ENCODE assay signal across 24 cellular contexts in genomic region chr14:60622210-60622919, GRCh38. TPM values are rescaled to one million over a fixed set of nuclear protein-coding genes. Genes with fewer than 3 reads are reported as not detected.
A peak's percentile ranks its signal among the peaks of the same experiment; 100 is the strongest.
DNase-seq lines count a peak whose midpoint lies in the region; TF ChIP-seq lines count a peak whose summit lies in the region.
"Had no signal": no experiment of that assay in that cellular context is flagged by ENCODE, and none has a peak within 500 bp of the region (broad histone marks: within the 10 kb centered on the region; RNA-seq: fewer than 3 reads in every experiment).

No MANE protein-coding gene starts in this region.

- H4K20me1 ChIP-seq in MM.1S (ENCODE audit: insufficient read depth, low read length): no peaks in the 10 kb centered on the region
- no peaks in the 10 kb centered on the region for H4K20me1 ChIP-seq in fibroblast of lung (ENCODE audit: control insufficient read depth, extremely low read depth, insufficient read depth, low read length)

- TF ChIP-seq CTCF in MM.1S (IDR thresholded peaks at IDR 0.05; ENCODE audit: low read length) (no peak), fibroblast of lung (conservative IDR thresholded peaks at IDR 0.05 in 1 of 2, IDR thresholded peaks at IDR 0.05 in 1 of 2; ENCODE audit: low read depth in 1 of 2, low read length in 2 of 2) (no peak), prostate gland (IDR thresholded peaks at IDR 0.05) (peak in 1 of 4 experiments; percentile 25), spleen (IDR thresholded peaks at IDR 0.05 in 8 of 11, conservative IDR thresholded peaks at IDR 0.05 in 3 of 11) (no peak), endodermal cell (conservative IDR thresholded peaks at IDR 0.05) (no peak)

- H2AFZ ChIP-seq in ACC112 (ENCODE audit: low read length, unreplicated experiment): no peak overlapping the region
- no peak overlapping the region for H2AFZ ChIP-seq in MM.1S (ENCODE audit: low read length)
- no peak overlapping the region for H2AFZ ChIP-seq in fibroblast of lung (ENCODE audit: low read length)

- peak overlapping the region; percentile 58 for H3K4me3 ChIP-seq in ACC112 (ENCODE audit: low read depth, low read length)
- H3K4me3 ChIP-seq in MM.1S (ENCODE audit: low read length): no peak overlapping the region
- H3K4me3 ChIP-seq in fibroblast of lung (replicated peaks in 1 of 4; ENCODE audit: control extremely low read depth in 1 of 4, insufficient read depth in 1 of 4, low read depth in 3 of 4, low read length in 4 of 4): no peak overlapping the region
- H3K4me3 ChIP-seq in prostate gland: no peak overlapping the region
- H3K4me3 ChIP-seq in spleen: no peak overlapping the region
- no peak overlapping the region for H3K4me3 ChIP-seq in endodermal cell (ENCODE audit: low read length)
- H3K4me3 ChIP-seq: vagina had no signal

- no peak for TF ChIP-seq POLR2A in prostate gland (IDR thresholded peaks at IDR 0.05)
- TF ChIP-seq POLR2A in spleen (IDR thresholded peaks at IDR 0.05): no peak

- no peaks in the 10 kb centered on the region for H3K36me3 Mint-ChIP-seq in activated T-helper 2 cell treated with anti-CD3 and anti-CD28 coated beads, Interferon-gamma antibody, Interleukin-2, Interleukin-4, amounts not matched to agents 10 μg/mL and 5 μg/mL and 100 μg/mL, durations not matched to agents 14 hours and 24 hours and 36 hours (ENCODE audit: low read depth)
- no peaks in the 10 kb centered on the region for H3K36me3 Mint-ChIP-seq in endodermal cell (ENCODE audit: low read depth)
- H3K36me3 Mint-ChIP-seq: activated naive CD4-positive, alpha-beta T cell treated with anti-CD3 and anti-CD28 coated beads, Interleukin-2, amount 50 U/mL, for 72 hours had no signal

- H3K79me2 ChIP-seq in ACC112 (ENCODE audit: control insufficient read depth, insufficient read depth, low read length, unreplicated experiment) (no peaks in the 10 kb centered on the region), MM.1S (ENCODE audit: low read length) (no peaks in the 10 kb centered on the region), fibroblast of lung (ENCODE audit: control insufficient read depth, insufficient read depth, low read length) (no peaks in the 10 kb centered on the region)

- H3K27me3 Mint-ChIP-seq in activated T-helper 2 cell treated with anti-CD3 and anti-CD28 coated beads, Interferon-gamma antibody, Interleukin-2, Interleukin-4, amounts not matched to agents 10 μg/mL and 5 μg/mL and 100 μg/mL, durations not matched to agents 14 hours and 24 hours and 36 hours (ENCODE audit: low read depth): peaks cover 36% of the 10 kb centered on the region
- peaks cover 52% of the 10 kb centered on the region for H3K27me3 Mint-ChIP-seq in endodermal cell (ENCODE audit: insufficient read depth)

- 25% methylated on average over 5 of the region's 5 CpGs for WGBS in prostate gland
- WGBS in spleen, 5 donors: 67 to 83% (median 68%) methylated on average over 5 of the region's 5 CpGs
- WGBS in endodermal cell (ENCODE audit: insufficient coverage in 1 of 2, insufficient read length in 1 of 2), 2 experiments: 87 to 88% methylated on average over 4 to 5 of the region's 5 CpGs

- no peak overlapping the region for H3K4me3 Mint-ChIP-seq in activated T-helper 2 cell treated with anti-CD3 and anti-CD28 coated beads, Interferon-gamma antibody, Interleukin-2, Interleukin-4, amounts not matched to agents 10 μg/mL and 5 μg/mL and 100 μg/mL, durations not matched to agents 14 hours and 24 hours and 36 hours (ENCODE audit: low read depth)
- no peak overlapping the region for H3K4me3 Mint-ChIP-seq in endodermal cell
- H3K4me3 Mint-ChIP-seq: activated T-cell treated with anti-CD3 and anti-CD28 coated beads, Interleukin-2, amount 50 U/mL, for 72 hours had no signal

- H3K4me1 ChIP-seq in ACC112 (ENCODE audit: control insufficient read depth, insufficient read depth, low read length, unreplicated experiment) (peaks cover 36% of the 10 kb centered on the region), MM.1S (ENCODE audit: low read length) (peaks cover 18% of the 10 kb centered on the region), fibroblast of lung (ENCODE audit: control insufficient read depth, extremely low read depth, insufficient read depth, low read length) (peaks cover 4% of the 10 kb centered on the region), prostate gland (replicated peaks) (peaks cover 8% of the 10 kb centered on the region), spleen (no peaks in the 10 kb centered on the region), endodermal cell (ENCODE audit: control insufficient read depth, insufficient read depth, low read length) (no peaks in the 10 kb centered on the region)
- H3K4me1 ChIP-seq: BE2C had no signal

- H3K27me3 ChIP-seq in ACC112 (ENCODE audit: insufficient read depth, low read length) (no peaks in the 10 kb centered on the region), MM.1S (replicated peaks; ENCODE audit: insufficient read depth, low read length) (no peaks in the 10 kb centered on the region), fibroblast of lung (ENCODE audit: control insufficient read depth, insufficient read depth, low read length) (no peaks in the 10 kb centered on the region), prostate gland (replicated peaks; ENCODE audit: insufficient read depth) (no peaks in the 10 kb centered on the region), spleen (replicated peaks in 1 of 7) (peaks cover 0 to 28% (median 0%) of the 10 kb centered on the region in 7 donors), endodermal cell (ENCODE audit: control insufficient read depth, insufficient read depth, low read length, poor library complexity, severe bottlenecking) (peaks cover 32% of the 10 kb centered on the region)
- H3K27me3 ChIP-seq: vagina had no signal

- H3F3A ChIP-seq in MM.1S (ENCODE audit: insufficient read depth, low read length): no peaks in the 10 kb centered on the region

- DNase-seq in MM.1S (no peak), fibroblast of lung (ENCODE audit: low read depth in 2 of 2) (peak; percentile 62 to 64), prostate gland (ENCODE audit: low spot score) (peak; percentile 39), spleen (no peak), endodermal cell (no peak), cerebellar cortex (ENCODE audit: low spot score) (no peak)
- no peak for DNase-seq in activated T-helper 2 cell treated with anti-CD3 and anti-CD28 coated beads, Interferon-gamma antibody, Interleukin-2, Interleukin-4, amounts not matched to agents 10 μg/mL and 5 μg/mL and 100 μg/mL, durations not matched to agents 14 hours and 24 hours and 36 hours (ENCODE audit: low spot score)
- DNase-seq: 8988T; activated CD8-positive, alpha-beta memory T cell treated with anti-CD3 and anti-CD28 coated beads for 24 hours; activated T-cell treated with anti-CD3 and anti-CD28 coated beads, Interleukin-2, amount 50 U/mL, for 72 hours; BE2C; Calu3; Kasumi-1; kidney glomerular epithelial cell; NCI-H2081 treated with DMSO at 0.1 percent for 48 hours; NCI-H524 treated with DMSO at 0.1 percent for 48 hours; stimulated activated CD4-positive, alpha-beta T cell treated with anti-CD3 and anti-CD28 coated beads, Interleukin-12 subunit alpha, Interleukin-12 subunit beta, amount 100 ng/mL, for 4 hours; substantia nigra; T1000 had no signal

- peaks cover 6% of the 10 kb centered on the region for H3K4me1 Mint-ChIP-seq in activated T-helper 2 cell treated with anti-CD3 and anti-CD28 coated beads, Interferon-gamma antibody, Interleukin-2, Interleukin-4, amounts not matched to agents 10 μg/mL and 5 μg/mL and 100 μg/mL, durations not matched to agents 14 hours and 24 hours and 36 hours (ENCODE audit: low read depth)
- H3K4me1 Mint-ChIP-seq in endodermal cell: peaks cover 23% of the 10 kb centered on the region

- no peak overlapping the region for H3K9ac ChIP-seq in MM.1S (ENCODE audit: low read length)
- H3K9ac ChIP-seq in fibroblast of lung (ENCODE audit: insufficient read depth, low read length): no peak overlapping the region
- H3K9ac ChIP-seq in endodermal cell (ENCODE audit: extremely low read depth, low read length, poor library complexity, severe bottlenecking): no peak overlapping the region

- H3K9me3 ChIP-seq in MM.1S (replicated peaks; ENCODE audit: insufficient read depth, low read length) (no peaks in the 10 kb centered on the region), fibroblast of lung (ENCODE audit: control insufficient read depth, insufficient read depth, low read depth, low read length) (no peaks in the 10 kb centered on the region), prostate gland (no peaks in the 10 kb centered on the region), spleen (no peaks in the 10 kb centered on the region), endodermal cell (ENCODE audit: control insufficient read depth, low read length) (no peaks in the 10 kb centered on the region)
- H3K9me3 ChIP-seq: BE2C, vagina had no signal

- no peak overlapping the region for H3K27ac Mint-ChIP-seq in activated T-helper 2 cell treated with anti-CD3 and anti-CD28 coated beads, Interferon-gamma antibody, Interleukin-2, Interleukin-4, amounts not matched to agents 10 μg/mL and 5 μg/mL and 100 μg/mL, durations not matched to agents 14 hours and 24 hours and 36 hours
- no peak overlapping the region for H3K27ac Mint-ChIP-seq in endodermal cell
- H3K27ac Mint-ChIP-seq: activated naive CD4-positive, alpha-beta T cell treated with anti-CD3 and anti-CD28 coated beads, Interleukin-2, amount 50 U/mL, for 72 hours; activated T-cell treated with anti-CD3 and anti-CD28 coated beads, Interleukin-2, amount 50 U/mL, for 72 hours had no signal

- H3K27ac ChIP-seq in ACC112 (ENCODE audit: low read depth, low read length) (peak overlapping the region; percentile 85), MM.1S (ENCODE audit: low read length) (no peak overlapping the region), fibroblast of lung (ENCODE audit: insufficient read depth, low read length) (no peak overlapping the region), prostate gland (peak overlapping the region; percentile 70 to 78), spleen (no peak overlapping the region), endodermal cell (ENCODE audit: low read depth, low read length) (no peak overlapping the region)
- H3K27ac ChIP-seq: RWPE1, vagina had no signal

- H3K36me3 ChIP-seq in ACC112 (ENCODE audit: insufficient read depth, low read length) (no peaks in the 10 kb centered on the region), MM.1S (replicated peaks; ENCODE audit: insufficient read depth, low read length) (no peaks in the 10 kb centered on the region), fibroblast of lung (ENCODE audit: control insufficient read depth, insufficient read depth, low read length) (no peaks in the 10 kb centered on the region), prostate gland (no peaks in the 10 kb centered on the region), spleen (no peaks in the 10 kb centered on the region), endodermal cell (ENCODE audit: control insufficient read depth, insufficient read depth, low read length) (no peaks in the 10 kb centered on the region)
- H3K36me3 ChIP-seq: BE2C, vagina had no signal

- H3K9me3 Mint-ChIP-seq in activated T-helper 2 cell treated with anti-CD3 and anti-CD28 coated beads, Interferon-gamma antibody, Interleukin-2, Interleukin-4, amounts not matched to agents 10 μg/mL and 5 μg/mL and 100 μg/mL, durations not matched to agents 14 hours and 24 hours and 36 hours: no peaks in the 10 kb centered on the region
- H3K9me3 Mint-ChIP-seq in endodermal cell: peaks cover 3% of the 10 kb centered on the region
- H3K9me3 Mint-ChIP-seq: activated naive CD4-positive, alpha-beta T cell treated with anti-CD3 and anti-CD28 coated beads, Interleukin-2, amount 50 U/mL, for 72 hours; activated T-cell treated with anti-CD3 and anti-CD28 coated beads, Interleukin-2, amount 50 U/mL, for 72 hours had no signal

- no peaks in the 10 kb centered on the region for H3K9me2 ChIP-seq in MM.1S (replicated peaks; ENCODE audit: insufficient read depth, low read length)

- H3K4me2 ChIP-seq in MM.1S (ENCODE audit: low read depth, low read length) (peak overlapping the region; percentile 35; the same call in 1 of the 2 replicates), fibroblast of lung (ENCODE audit: extremely low read depth, insufficient read depth, low read length) (no peak overlapping the region)

- intact Hi-C loops in prostate gland (cut with DNase I): loop anchor here (5.0 kb wide), 1 partner anchor 405 kb away; no protein-coding TSS in a partner anchor
- intact Hi-C loops in spleen (cut with DNase I; ENCODE audit: low total_unique reads): no loop called here
- intact Hi-C loops in activated T-helper 2 cell treated with anti-CD3 and anti-CD28 coated beads, Interferon-gamma antibody, Interleukin-2, Interleukin-4, amounts not matched to agents 10 μg/mL and 5 μg/mL and 100 μg/mL, durations not matched to agents 14 hours and 24 hours and 36 hours (cut with micrococcal nuclease): no loop called here

RNA-seq across cellular contexts. Expression of gene SIX1, which starts 26.9 kb away (rescaled TPM):
- total RNA-seq in fibroblast of lung (1.8 and 8.3 TPM in 2 replicates), prostate gland (10 to 100 TPM; 23.5 to 25.0 TPM), spleen (not detected), endodermal cell (under 1 TPM in 1 of 2 donors, not detected in 1; 0.13 TPM)
- polyA plus RNA-seq in fibroblast of lung (6.9 and 11.3 TPM in 2 replicates), spleen (under 1 TPM in 1 of 3 donors, not detected in 2; 0.03 TPM)
- polyA plus RNA-seq in fibroblast of lung (2012): 11.0 and 20.1 TPM in 2 replicates
- polyA minus RNA-seq in fibroblast of lung (ENCODE audit: low replicate concordance): 2.3 and 9.5 TPM in 2 replicates
- total RNA-seq in activated T-helper 2 cell treated with anti-CD3 and anti-CD28 coated beads, Interferon-gamma antibody, Interleukin-2, Interleukin-4, amounts not matched to agents 10 μg/mL and 5 μg/mL and 100 μg/mL, durations not matched to agents 14 hours and 24 hours and 36 hours: 0.30 and 0.48 TPM in 2 replicates
- polyA plus RNA-seq in endodermal cell (2013, experiment 1 of 2): 4.8 TPM
- polyA plus RNA-seq in endodermal cell (2013, experiment 2 of 2): 4.9 TPM
- total RNA-seq: activated naive CD4-positive, alpha-beta T cell treated with anti-CD3 and anti-CD28 coated beads, Interleukin-2, amount 50 U/mL, for 72 hours; activated T-cell treated with anti-CD3 and anti-CD28 coated beads, Interleukin-2, amount 50 U/mL, for 72 hours had no signal
- polyA plus RNA-seq: neural cell had no signal

Comparison
In these comparisons a context has a peak if more than half of its experiments do, and no peak if none do; other contexts are left out.
1. H3K27ac ChIP-seq: peak in ACC112 (single experiment) and prostate gland (2 of 2); none in MM.1S (single experiment), fibroblast of lung (single experiment), spleen (0 of 8) and endodermal cell (single experiment).
2. DNase-seq: peak in fibroblast of lung (2 of 2) and prostate gland (single experiment); none in MM.1S (single experiment), spleen (single experiment), activated T-helper 2 cell treated with anti-CD3 and anti-CD28 coated beads, Interferon-gamma antibody, Interleukin-2, Interleukin-4, amounts not matched to agents 10 μg/mL and 5 μg/mL and 100 μg/mL, durations not matched to agents 14 hours and 24 hours and 36 hours (single experiment), endodermal cell (single experiment) and cerebellar cortex (single experiment).